ENCODE assay signal across 19 cellular contexts in the genomic region with DNA sequence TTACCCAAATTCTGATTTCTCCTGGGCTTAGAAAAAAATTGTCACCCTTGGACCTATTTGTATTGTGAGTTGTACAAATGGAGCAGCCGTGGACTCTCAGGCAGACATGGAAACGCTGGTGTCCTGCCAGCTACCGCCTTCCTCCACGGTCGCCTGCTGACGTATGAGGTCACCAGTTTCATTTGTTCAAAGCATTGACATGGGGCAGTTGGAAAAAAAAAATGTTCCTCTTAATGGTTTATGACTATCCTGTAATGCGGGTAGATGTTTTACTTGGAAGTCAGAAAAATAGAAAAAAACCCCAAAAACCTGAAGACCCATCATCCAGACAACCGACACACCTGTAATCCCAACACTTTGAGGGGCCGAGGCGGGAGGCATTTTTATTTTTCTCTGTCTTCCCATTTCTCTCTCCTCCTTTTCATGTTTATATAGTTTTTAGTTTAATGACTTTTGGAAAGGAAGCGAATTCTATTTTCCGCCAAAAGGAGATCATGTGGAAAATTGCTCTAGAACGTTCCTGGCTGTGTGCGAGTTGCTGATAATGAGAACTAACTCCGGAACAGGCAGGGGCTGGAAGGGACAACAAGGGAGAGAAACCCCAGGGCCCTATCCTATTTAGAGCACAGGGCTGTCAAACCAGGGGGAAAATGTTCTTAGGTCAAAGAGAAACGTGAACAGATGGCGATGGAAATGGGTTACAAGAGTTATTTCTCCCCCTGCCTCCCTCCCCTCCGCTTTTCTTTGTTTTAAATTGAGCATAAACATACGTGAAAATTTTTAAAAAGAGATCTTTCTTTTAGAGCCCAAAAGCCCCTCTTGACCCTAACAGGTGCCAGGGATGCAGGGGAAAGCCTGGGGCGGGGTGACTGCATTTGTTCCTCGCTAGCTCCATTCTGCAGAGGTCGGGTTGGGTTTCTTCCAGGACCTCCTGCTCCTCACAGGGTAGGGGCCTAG.
DNase-seq lines count a peak whose midpoint lies in the region; ATAC-seq lines count a peak whose summit lies in the region.
"Had no signal": no experiment of that assay in that cellular context is flagged by ENCODE, and none has a peak within 500 bp of the region (broad histone marks: within the 10 kb centered on the region; RNA-seq: fewer than 3 reads in every experiment).

No MANE protein-coding gene starts in this region.

- no peak overlapping the region for H3K4me3 ChIP-seq in subcutaneous abdominal adipose tissue (ENCODE audit: low read depth in 1 of 5, low read length in 5 of 5)
- H3K4me3 ChIP-seq: upper lobe of right lung had no signal

- H3K9ac ChIP-seq in subcutaneous abdominal adipose tissue (ENCODE audit: low read length in 5 of 5), result no peak overlapping the region
- H3K9ac ChIP-seq: parathyroid adenoma had no signal

- ATAC-seq in GM21447 (IDR thresholded peaks at IDR 0.05; ENCODE audit: unreplicated experiment) (no peak), GM18861 (IDR thresholded peaks at IDR 0.05; ENCODE audit: unreplicated experiment) (no peak)
- ATAC-seq: activated CD4-positive, alpha-beta T cell treated with anti-CD3 and anti-CD28 coated beads for 36 hours; upper lobe of right lung had no signal

- peak overlapping the region; percentile 78 for H3K27ac ChIP-seq in subcutaneous abdominal adipose tissue (ENCODE audit: low read depth, low read length)
- H3K27ac ChIP-seq: parathyroid adenoma, upper lobe of right lung had no signal

- no peaks in the 10 kb centered on the region for H3K36me3 ChIP-seq in subcutaneous abdominal adipose tissue (ENCODE audit: control insufficient read depth in 5 of 5, insufficient read depth in 5 of 5, low read length in 5 of 5)
- H3K36me3 ChIP-seq: upper lobe of right lung had no signal

- DNase-seq in NCI-H2196 (lab: John Stamatoyannopoulos, UW; ENCODE audit: unreplicated experiment), result peak; percentile 32
- DNase-seq in NCI-H2196 treated with DMSO at 0.1 percent for 48 hours (lab: John Stamatoyannopoulos, UW; ENCODE audit: unreplicated experiment), result no peak
- peak; percentile 16 for DNase-seq in cerebellar cortex (ENCODE audit: low spot score)
- peak; percentile 39 for DNase-seq in left kidney (ENCODE audit: low read depth, low spot score)
- no peak for DNase-seq in SHP77 (lab: John Stamatoyannopoulos, UW)
- DNase-seq: activated CD4-positive, alpha-beta T cell treated with anti-CD3 and anti-CD28 coated beads for 36 hours; activated naive CD4-positive, alpha-beta T cell treated with Interleukin-2 at 50 U/mL for 16 hours; CD4-positive, CD25-positive, alpha-beta regulatory T cell; DMS79 treated with DMSO at 0.1 percent for 48 hours; erythroblast; NCI-H1048; NCI-H345; stimulated activated naive CD4-positive, alpha-beta T cell; T-helper 9 cell; upper lobe of right lung had no signal

- peaks cover 0 to 5% (median 0%) of the 10 kb centered on the region in 5 donors for H3K27me3 ChIP-seq in subcutaneous abdominal adipose tissue (ENCODE audit: control insufficient read depth in 5 of 5, insufficient read depth in 4 of 5, low read length in 5 of 5)

- H3K4me1 ChIP-seq in subcutaneous abdominal adipose tissue (ENCODE audit: control insufficient read depth in 5 of 5, insufficient read depth in 5 of 5, low read length in 5 of 5), result peaks cover 0 to 19% (median 0%) of the 10 kb centered on the region in 5 donors
- H3K4me1 ChIP-seq: parathyroid adenoma, upper lobe of right lung had no signal

- H3K9me3 ChIP-seq in subcutaneous abdominal adipose tissue (ENCODE audit: control insufficient read depth in 5 of 5, low read length in 5 of 5), result no peaks in the 10 kb centered on the region
- H3K9me3 ChIP-seq: upper lobe of right lung had no signal

Comparison
In these comparisons a context has a peak if more than half of its experiments do, and no peak if none do; other contexts are left out.
1. DNase-seq: peak in NCI-H2196 (single experiment), cerebellar cortex (single experiment) and left kidney (single experiment); none in NCI-H2196 treated with DMSO at 0.1 percent for 48 hours (single experiment) and SHP77 (0 of 2).